In the genomic region with DNA sequence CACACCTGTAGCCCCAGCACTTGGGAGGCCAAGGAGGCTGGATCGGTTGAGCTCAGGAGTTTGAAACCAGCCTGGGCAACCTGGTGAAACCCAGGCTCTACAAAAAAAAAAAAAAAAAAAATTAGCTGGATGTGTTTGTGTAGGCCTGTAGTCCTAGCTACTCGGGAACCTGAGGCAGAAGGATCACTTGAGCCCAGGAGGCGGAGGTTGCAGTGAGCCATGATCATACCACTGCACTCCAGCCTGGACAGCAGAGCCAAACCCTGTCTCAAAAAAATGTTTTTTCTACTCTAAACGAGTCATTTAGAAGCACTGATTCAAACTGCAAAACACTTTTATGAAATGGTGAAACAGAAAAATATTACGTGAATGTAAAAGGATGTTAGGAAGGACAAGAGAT, we compare ENCODE assay signal across 36 cellular contexts.
"Had no signal": no experiment of that assay in that cellular context is flagged by ENCODE, and none has a peak within 500 bp of the region (broad histone marks: within the 10 kb centered on the region; RNA-seq: fewer than 3 reads in every experiment).

No MANE protein-coding gene starts in this region.

- FAIRE-seq: bronchial epithelial cell, TTC549 had no signal

- ATAC-seq: activated CD4-positive, alpha-beta T cell treated with anti-CD3 and anti-CD28 coated beads for 36 hours; activated CD4-positive, CD25-positive, alpha-beta regulatory T cell treated with anti-CD3 and anti-CD28 coated beads, Interleukin-2, amount 50 U/mL, for 24 hours; activated CD8-positive, alpha-beta memory T cell treated with anti-CD3 and anti-CD28 coated beads, Interleukin-2, amount 10 ng/mL, durations not matched to agents 7 days and 5 days; activated CD8-positive, alpha-beta T cell treated with anti-CD3 and anti-CD28 coated beads, Interleukin-2, amount 10 ng/mL, durations not matched to agents 7 days and 5 days; activated naive CD8-positive, alpha-beta T cell treated with anti-CD3 and anti-CD28 coated beads, Interleukin-2, amount 50 U/mL, for 24 hours; T-cell; T-helper 17 cell had no signal

- H3K4me3 Mint-ChIP-seq: activated CD4-positive, alpha-beta memory T cell treated with anti-CD3 and anti-CD28 coated beads, Interleukin-2, amount 10 ng/mL, durations not matched to agents 7 days and 5 days; activated CD4-positive, alpha-beta T cell treated with anti-CD3 and anti-CD28 coated beads for 36 hours; activated CD4-positive, alpha-beta T cell treated with anti-CD3 and anti-CD28 coated beads, Interleukin-2, amount 10 ng/mL, durations not matched to agents 7 days and 5 days; activated CD8-positive, alpha-beta memory T cell treated with anti-CD3 and anti-CD28 coated beads, Interleukin-2, amount 10 ng/mL, durations not matched to agents 7 days and 5 days; activated CD8-positive, alpha-beta T cell treated with anti-CD3 and anti-CD28 coated beads, Interleukin-2, amount 10 ng/mL, durations not matched to agents 7 days and 5 days; activated naive CD4-positive, alpha-beta T cell treated with anti-CD3 and anti-CD28 coated beads, Interleukin-2, amount 10 ng/mL, durations not matched to agents 7 days and 5 days; activated naive CD4-positive, alpha-beta T cell treated with anti-CD3 and anti-CD28 coated beads, Interleukin-2, amount 50 U/mL, for 24 hours; activated naive CD8-positive, alpha-beta T cell; activated naive CD8-positive, alpha-beta T cell treated with anti-CD3 and anti-CD28 coated beads, Interleukin-2, amount 10 ng/mL, durations not matched to agents 7 days and 5 days; activated naive CD8-positive, alpha-beta T cell treated with anti-CD3 and anti-CD28 coated beads, Interleukin-2, amount 50 U/mL, for 24 hours; activated T-cell treated with anti-CD3 and anti-CD28 coated beads, Interleukin-2, amount 50 U/mL, for 24 hours; brain; central memory CD8-positive, alpha-beta T cell; T-cell; T-helper 17 cell had no signal

- H3K9me3 Mint-ChIP-seq: activated CD4-positive, alpha-beta memory T cell treated with anti-CD3 and anti-CD28 coated beads, Interleukin-2, amount 10 ng/mL, durations not matched to agents 7 days and 5 days; activated naive CD4-positive, alpha-beta T cell treated with anti-CD3 and anti-CD28 coated beads, Interleukin-2, amount 50 U/mL, for 24 hours; activated naive CD8-positive, alpha-beta T cell treated with anti-CD3 and anti-CD28 coated beads, Interleukin-2, amount 10 ng/mL, durations not matched to agents 7 days and 5 days; activated naive CD8-positive, alpha-beta T cell treated with anti-CD3 and anti-CD28 coated beads, Interleukin-2, amount 50 U/mL, for 24 hours; activated T-cell treated with anti-CD3 and anti-CD28 coated beads, Interleukin-2, amount 50 U/mL, for 24 hours; activated T-helper 2 cell treated with anti-CD3 and anti-CD28 coated beads, Interferon-gamma antibody, Interleukin-2, Interleukin-4, amounts not matched to agents 10 μg/mL and 5 μg/mL and 100 μg/mL, durations not matched to agents 14 hours and 24 hours and 36 hours; brain; central memory CD8-positive, alpha-beta T cell; T-cell had no signal

- H3K27me3 ChIP-seq: ascending aorta, cardiac muscle cell had no signal

- H3K36me3 ChIP-seq: ascending aorta, cardiac muscle cell had no signal

- H3K27ac Mint-ChIP-seq: activated CD4-positive, alpha-beta memory T cell treated with anti-CD3 and anti-CD28 coated beads, Interleukin-2, amount 10 ng/mL, durations not matched to agents 7 days and 5 days; activated CD4-positive, alpha-beta T cell treated with anti-CD3 and anti-CD28 coated beads for 36 hours; activated CD4-positive, alpha-beta T cell treated with anti-CD3 and anti-CD28 coated beads, Interleukin-2, amount 10 ng/mL, durations not matched to agents 7 days and 5 days; activated CD8-positive, alpha-beta memory T cell treated with anti-CD3 and anti-CD28 coated beads, Interleukin-2, amount 10 ng/mL, durations not matched to agents 7 days and 5 days; activated CD8-positive, alpha-beta T cell treated with anti-CD3 and anti-CD28 coated beads, Interleukin-2, amount 10 ng/mL, durations not matched to agents 7 days and 5 days; activated naive CD4-positive, alpha-beta T cell treated with anti-CD3 and anti-CD28 coated beads, Interleukin-2, amount 10 ng/mL, durations not matched to agents 7 days and 5 days; activated naive CD4-positive, alpha-beta T cell treated with anti-CD3 and anti-CD28 coated beads, Interleukin-2, amount 50 U/mL, for 24 hours; activated naive CD8-positive, alpha-beta T cell; activated naive CD8-positive, alpha-beta T cell treated with anti-CD3 and anti-CD28 coated beads, Interleukin-2, amount 10 ng/mL, durations not matched to agents 7 days and 5 days; activated naive CD8-positive, alpha-beta T cell treated with anti-CD3 and anti-CD28 coated beads, Interleukin-2, amount 50 U/mL, for 24 hours; activated T-cell treated with anti-CD3 and anti-CD28 coated beads, Interleukin-2, amount 50 U/mL, for 24 hours; activated T-helper 2 cell treated with anti-CD3 and anti-CD28 coated beads, Interferon-gamma antibody, Interleukin-2, Interleukin-4, amounts not matched to agents 10 μg/mL and 5 μg/mL and 100 μg/mL, durations not matched to agents 14 hours and 24 hours and 36 hours; brain; T-cell; T-helper 17 cell had no signal

- H3K27me3 Mint-ChIP-seq: activated CD4-positive, alpha-beta memory T cell treated with anti-CD3 and anti-CD28 coated beads, Interleukin-2, amount 10 ng/mL, durations not matched to agents 7 days and 5 days; activated CD4-positive, alpha-beta T cell treated with anti-CD3 and anti-CD28 coated beads for 36 hours; activated CD4-positive, alpha-beta T cell treated with anti-CD3 and anti-CD28 coated beads, Interleukin-2, amount 10 ng/mL, durations not matched to agents 7 days and 5 days; activated CD8-positive, alpha-beta memory T cell treated with anti-CD3 and anti-CD28 coated beads, Interleukin-2, amount 10 ng/mL, durations not matched to agents 7 days and 5 days; activated naive CD4-positive, alpha-beta T cell treated with anti-CD3 and anti-CD28 coated beads, Interleukin-2, amount 10 ng/mL, durations not matched to agents 7 days and 5 days; activated naive CD4-positive, alpha-beta T cell treated with anti-CD3 and anti-CD28 coated beads, Interleukin-2, amount 50 U/mL, for 24 hours; activated naive CD8-positive, alpha-beta T cell; activated naive CD8-positive, alpha-beta T cell treated with anti-CD3 and anti-CD28 coated beads, Interleukin-2, amount 10 ng/mL, durations not matched to agents 7 days and 5 days; activated naive CD8-positive, alpha-beta T cell treated with anti-CD3 and anti-CD28 coated beads, Interleukin-2, amount 50 U/mL, for 24 hours; activated T-cell treated with anti-CD3 and anti-CD28 coated beads, Interleukin-2, amount 50 U/mL, for 24 hours; central memory CD8-positive, alpha-beta T cell; T-cell; T-helper 17 cell had no signal

- H3K4me3 ChIP-seq: ascending aorta, cardiac muscle cell had no signal

- H3K27ac ChIP-seq: ascending aorta, cardiac muscle cell, VCaP had no signal

- H3K4me1 Mint-ChIP-seq: activated CD4-positive, alpha-beta memory T cell treated with anti-CD3 and anti-CD28 coated beads, Interleukin-2, amount 10 ng/mL, durations not matched to agents 7 days and 5 days; activated CD8-positive, alpha-beta memory T cell treated with anti-CD3 and anti-CD28 coated beads, Interleukin-2, amount 10 ng/mL, durations not matched to agents 7 days and 5 days; activated naive CD8-positive, alpha-beta T cell treated with anti-CD3 and anti-CD28 coated beads, Interleukin-2, amount 50 U/mL, for 24 hours; central memory CD8-positive, alpha-beta T cell had no signal

- H3K9me3 ChIP-seq: ascending aorta had no signal

- DNase-seq: activated CD4-positive, alpha-beta memory T cell treated with anti-CD3 and anti-CD28 coated beads, Interleukin-2, amount 10 ng/mL, durations not matched to agents 7 days and 5 days; activated CD4-positive, alpha-beta T cell treated with anti-CD3 and anti-CD28 coated beads for 1 hour; activated CD4-positive, alpha-beta T cell treated with anti-CD3 and anti-CD28 coated beads for 36 hours; activated CD4-positive, alpha-beta T cell treated with anti-CD3 and anti-CD28 coated beads for 48 hours; activated CD4-positive, alpha-beta T cell treated with anti-CD3 and anti-CD28 coated beads, Interleukin-2, amount 10 ng/mL, durations not matched to agents 7 days and 5 days; activated CD4-positive, alpha-beta T cell treated with anti-CD3 and anti-CD28 coated beads, Interleukin-2, amount 50 U/mL, for 48 hours; activated CD4-positive, CD25-positive, alpha-beta regulatory T cell; activated CD8-positive, alpha-beta memory T cell treated with anti-CD3 and anti-CD28 coated beads for 24 hours; activated CD8-positive, alpha-beta memory T cell treated with anti-CD3 and anti-CD28 coated beads, Interleukin-2, amount 10 ng/mL, durations not matched to agents 7 days and 5 days; activated CD8-positive, alpha-beta memory T cell treated with anti-CD3 and anti-CD28 coated beads, Interleukin-2, amount 50 U/mL, for 48 hours; activated CD8-positive, alpha-beta T cell treated with anti-CD3 and anti-CD28 coated beads, Interleukin-2, amount 10 ng/mL, durations not matched to agents 7 days and 5 days; activated effector memory CD4-positive, alpha-beta T cell treated with Interleukin-2 at 50 U/mL for 16 hours; activated gamma-delta T cell; activated naive CD4-positive, alpha-beta T cell treated with anti-CD3 and anti-CD28 coated beads, Interleukin-2, amount 10 ng/mL, durations not matched to agents 7 days and 5 days; activated naive CD4-positive, alpha-beta T cell treated with Interleukin-2 at 50 U/mL for 16 hours; activated naive CD8-positive, alpha-beta T cell treated with anti-CD3 and anti-CD28 coated beads, Interleukin-2, amount 10 ng/mL, durations not matched to agents 7 days and 5 days; activated naive CD8-positive, alpha-beta T cell treated with anti-CD3 and anti-CD28 coated beads, Interleukin-2, amount 50 U/mL, for 24 hours; activated T-cell treated with anti-CD3 and anti-CD28 coated beads, Interleukin-2, amount 50 U/mL, for 24 hours; activated T-cell treated with anti-CD3 and anti-CD28 coated beads, Interleukin-2, amount 50 U/mL, for 48 hours; amygdala; anterior cingulate cortex; caudate nucleus; cerebellar nuclear complex; T-cell; T-helper 17 cell had no signal

- H3K36me3 Mint-ChIP-seq: activated CD8-positive, alpha-beta memory T cell treated with anti-CD3 and anti-CD28 coated beads, Interleukin-2, amount 10 ng/mL, durations not matched to agents 7 days and 5 days; activated naive CD4-positive, alpha-beta T cell treated with anti-CD3 and anti-CD28 coated beads, Interleukin-2, amount 50 U/mL, for 24 hours; activated naive CD8-positive, alpha-beta T cell; activated naive CD8-positive, alpha-beta T cell treated with anti-CD3 and anti-CD28 coated beads, Interleukin-2, amount 10 ng/mL, durations not matched to agents 7 days and 5 days; brain; T-cell had no signal
